In genomic region chr17:57035971-57036481, GRCh38 we compare ENCODE assay signal across 1 cellular context.
TF ChIP-seq lines count a peak whose summit lies in the region.

No MANE protein-coding gene starts in this region.

TF ChIP-seq in GM23338, 12 proteins besides CTCF, POLR2A, EP300 and RAD21 (continued from another document):
- TF ChIP-seq REST (IDR thresholded peaks at IDR 0.05; ENCODE audit: unreplicated experiment) (no peak), CREB1 (CRISPR knock-in tag; IDR thresholded peaks at IDR 0.05; ENCODE audit: low read depth) (no peak), POLR2AphosphoS5 (IDR thresholded peaks at IDR 0.05; ENCODE audit: low read depth) (no peak), ETS1 (IDR thresholded peaks at IDR 0.05) (no peak), JUNB (IDR thresholded peaks at IDR 0.05; ENCODE audit: unreplicated experiment) (no peak)
